ENCODE assay signal across 1 cellular context in genomic region chr15:84817461-84818081, GRCh38.
TF ChIP-seq lines count a peak whose summit lies in the region.

No MANE protein-coding gene starts in this region.

TF ChIP-seq in HCT116, 20 proteins besides CTCF, POLR2A, EP300 and RAD21 (continued from another document):
- TF ChIP-seq POLR2AphosphoS5 (IDR thresholded peaks at IDR 0.05; ENCODE audit: low read depth, low read length) (no peak), TCF7L2 (IDR thresholded peaks at IDR 0.05; ENCODE audit: borderline replicate concordance, extremely low read depth, insufficient read depth, insufficient read length) (no peak), ATF3 (IDR thresholded peaks at IDR 0.05) (no peak), SP1 (IDR thresholded peaks at IDR 0.05; ENCODE audit: low read depth) (no peak), CBX3 (IDR thresholded peaks at IDR 0.05; ENCODE audit: low read depth) (no peak), EGR1 (IDR thresholded peaks at IDR 0.05; ENCODE audit: low read depth) (no peak), ELF1 (IDR thresholded peaks at IDR 0.05; ENCODE audit: borderline replicate concordance, low read depth) (no peak), SIN3A (IDR thresholded peaks at IDR 0.05; ENCODE audit: low read depth) (no peak), EZH2 (IDR thresholded peaks at IDR 0.05) (no peak)
